In the genomic region with DNA sequence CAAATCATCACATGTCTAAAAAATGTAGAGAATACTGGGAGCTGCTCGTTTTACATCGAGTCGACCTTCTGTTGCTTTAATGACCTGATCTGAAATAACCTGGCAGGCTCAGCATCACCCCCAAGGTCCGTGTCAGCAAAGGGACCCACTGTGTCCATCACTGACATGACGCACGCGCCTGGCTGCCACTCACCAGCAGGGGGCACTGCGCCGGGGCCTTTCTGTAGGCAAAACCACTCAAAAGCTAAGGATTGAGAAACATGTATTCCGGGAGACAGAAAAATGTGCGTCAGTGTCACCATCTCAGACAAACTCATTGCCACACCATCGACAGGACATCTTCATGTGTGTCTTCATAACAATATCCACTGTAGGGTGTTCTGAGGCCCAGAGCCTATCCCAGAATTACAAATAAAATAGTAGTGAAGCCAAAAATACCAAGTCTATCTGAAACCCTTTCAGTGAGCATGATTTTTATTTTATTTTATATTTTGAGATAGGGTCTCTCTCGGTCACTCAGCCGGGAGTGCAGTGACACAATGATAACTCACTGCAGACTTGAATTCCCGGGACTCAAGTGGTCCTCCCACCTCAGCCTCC, we compare ENCODE assay signal across 8 cellular contexts.
DNase-seq lines count a peak whose midpoint lies in the region; ATAC-seq, FAIRE-seq and TF ChIP-seq lines count a peak whose summit lies in the region.

No MANE protein-coding gene starts in this region.

- no peak overlapping the region for H3K4me3 Mint-ChIP-seq in central memory CD8-positive, alpha-beta T cell

- no peak for FAIRE-seq in HepG2 (lab: Jason Lieb, UNC)

- peak; percentile 10 for DNase-seq in GF-D8 (lab: John Stamatoyannopoulos, UW)
- peak; percentile 73 for DNase-seq in MG63
- DNase-seq in activated CD4-positive, alpha-beta T cell treated with anti-CD3 and anti-CD28 coated beads for 24 hours (ENCODE audit: low read depth in 2 of 2), result peak; percentile 65 to 82
- DNase-seq in central memory CD8-positive, alpha-beta T cell (ENCODE audit: low spot score in 2 of 2), result peak; percentile 37 to 47
- peak; percentile 36 for DNase-seq in HepG2 (ENCODE audit: low spot score)
- DNase-seq in stimulated activated CD8-positive, alpha-beta memory T cell treated with anti-CD3 and anti-CD28 coated beads, Interleukin-12 subunit alpha, Interleukin-12 subunit beta, amount 100 ng/mL, for 1 hour (ENCODE audit: low read depth), result peak; percentile 51
- no peak for DNase-seq in NCI-H2029 treated with DMSO at 0.1 percent for 48 hours (lab: John Stamatoyannopoulos, UW)

- ATAC-seq in central memory CD8-positive, alpha-beta T cell (replicated peaks; ENCODE audit: extremely low read depth, poor library complexity, severe bottlenecking), result no peak
- ATAC-seq in HepG2 (peak; percentile 78), HG03457 (IDR thresholded peaks at IDR 0.05; ENCODE audit: unreplicated experiment) (no peak)

- H4K20me1 ChIP-seq in HepG2 (ENCODE audit: insufficient read depth, low read length), result no peaks in the 10 kb centered on the region

- POLR2A ChIA-PET in HepG2 (lab: Yijun Ruan, JAX), result no interaction called here

- no peaks in the 10 kb centered on the region for H3K9me3 Mint-ChIP-seq in central memory CD8-positive, alpha-beta T cell

- H3K4me2 ChIP-seq in HepG2 (ENCODE audit: low read depth, low read length), result no peak overlapping the region

- TF ChIP-seq POLR2A in HepG2 (IDR thresholded peaks at IDR 0.05; ENCODE audit: insufficient read depth in 1 of 2, low read depth in 2 of 2, low read length in 2 of 2), result no peak

- in situ Hi-C loops in HepG2 (cut with HindIII; ENCODE audit: extremely low pct_ligation_motif_present, low pct_unique_long_range_greater_than_20kb), result no loop called here

- H3K27me3 ChIP-seq in MG63 (0 out of 2 replicates have a peak, but pooled peaks cover 3% of the 10 kb centered on the region), HepG2 (ENCODE audit: control insufficient read depth in 1 of 2, insufficient read depth in 2 of 2, low read length in 2 of 2) (no peaks in the 10 kb centered on the region)

- TF ChIP-seq EP300 in HepG2 (IDR thresholded peaks at IDR 0.05; ENCODE audit: low read depth in 2 of 2, low read length in 2 of 2) (no peak), HepG2 (CRISPR knock-in tag; IDR thresholded peaks at IDR 0.05; ENCODE audit: borderline replicate concordance) (no peak)

- TF ChIP-seq CTCF in HepG2 (CRISPR knock-in tag; IDR thresholded peaks at IDR 0.05), result peak; percentile 85

- H3K36me3 ChIP-seq in MG63 (no peaks in the 10 kb centered on the region), HepG2 (replicated peaks in 1 of 2; ENCODE audit: control insufficient read depth in 1 of 2, insufficient read depth in 2 of 2, low read length in 2 of 2) (no peaks in the 10 kb centered on the region)

- H3K27ac ChIP-seq in HepG2 (ENCODE audit: extremely low read length, insufficient read depth, low read length), result no peak overlapping the region

- H3K27me3 Mint-ChIP-seq in central memory CD8-positive, alpha-beta T cell, result peaks cover 62% of the 10 kb centered on the region

- H3K4me3 ChIP-seq in MG63 (no peak overlapping the region), HepG2 (replicated peaks in 1 of 3; ENCODE audit: insufficient read depth in 1 of 3, low read depth in 2 of 3, low read length in 3 of 3) (no peak overlapping the region)

- CTCF ChIA-PET in HepG2 (lab: Yijun Ruan, JAX; ENCODE audit: low intra/inter-chr PET ratio, low total read pairs), result interaction anchor here (1.2 to 1.8 kb wide), 3 partner anchors 54 to 264 kb away, joined by 5 to 9 read pairs (median 7); no protein-coding TSS in a partner anchor

- H3K36me3 Mint-ChIP-seq in central memory CD8-positive, alpha-beta T cell (ENCODE audit: insufficient read depth), result no peaks in the 10 kb centered on the region

- no peak overlapping the region for H3K27ac Mint-ChIP-seq in central memory CD8-positive, alpha-beta T cell (ENCODE audit: low read depth)

- H3K4me1 ChIP-seq in HepG2 (ENCODE audit: insufficient read depth, low read length), result no peaks in the 10 kb centered on the region

- no peak overlapping the region for H2AFZ ChIP-seq in HepG2 (ENCODE audit: low read length)

- whole genome bisulfite sequencing in HepG2 (ENCODE audit: low lambda C conversion rate), result 6% methylated on average over 15 of the region's 15 CpGs

- H3K9me3 ChIP-seq in MG63 (no peaks in the 10 kb centered on the region; the same call in 1 of the 2 replicates), HepG2 (ENCODE audit: low read length) (no peaks in the 10 kb centered on the region)

- BruUV-seq in HepG2 (replicated peaks; lab: Mats Ljungman, UMichigan), result no TSS peak

- 0 out of 2 replicates have a peak, but pooled peaks have one; percentile 33 for TF ChIP-seq RAD21 in HepG2 (CRISPR knock-in tag; IDR thresholded peaks at IDR 0.05)

- intact Hi-C loops in HepG2 (cut with micrococcal nuclease; ENCODE audit: unreplicated experiment), result loop anchor here (2.0 kb wide), 1 partner anchor 55 kb away; no protein-coding TSS in a partner anchor

- no peaks in the 10 kb centered on the region for H3K79me2 ChIP-seq in HepG2 (ENCODE audit: insufficient read depth, low read length)

- H3K4me1 Mint-ChIP-seq in central memory CD8-positive, alpha-beta T cell, result no peaks in the 10 kb centered on the region

- H3K9ac ChIP-seq in HepG2 (ENCODE audit: insufficient read depth, low read depth, low read length), result no peak overlapping the region

TF ChIP-seq in HepG2, 621 proteins besides CTCF, POLR2A, EP300 and RAD21:
- TF ChIP-seq STAG1 (CRISPR knock-in tag; IDR thresholded peaks at IDR 0.05) (peak; percentile 58), FOSL2 (CRISPR knock-in tag; IDR thresholded peaks at IDR 0.05) (0 out of 2 replicates have a peak, but pooled peaks have one; percentile 12), KDM2A (CRISPR knock-in tag; IDR thresholded peaks at IDR 0.05; ENCODE audit: borderline replicate concordance, low read depth) (peak; percentile 67; the same call in 1 of the 2 replicates), FOXK1 (CRISPR knock-in tag; IDR thresholded peaks at IDR 0.05; ENCODE audit: borderline replicate concordance, low read depth) (no peak), TEAD3 (CRISPR knock-in tag; optimal IDR thresholded peaks at IDR 0.05; ENCODE audit: borderline replicate concordance) (peak; percentile 26), CEBPG (CRISPR knock-in tag; IDR thresholded peaks at IDR 0.05) (0 out of 2 replicates have a peak, but pooled peaks have one; percentile 5), CEBPB (IDR thresholded peaks at IDR 0.05; ENCODE audit: borderline replicate concordance, low read depth, low read length) (peak; percentile 41; the same call in 1 of the 2 replicates), ZNF773 (CRISPR knock-in tag; IDR thresholded peaks at IDR 0.05; ENCODE audit: borderline replicate concordance) (no peak), SMC3 (IDR thresholded peaks at IDR 0.05; ENCODE audit: low read length) (peak; percentile 31; the same call in 1 of the 2 replicates), XRCC5 (optimal IDR thresholded peaks at IDR 0.05; ENCODE audit: low read length) (peak; percentile 73)
